1 cellular context compared by ENCODE assay signal in genomic region chr19:53868892-53869804, GRCh38.
TF ChIP-seq lines count a peak whose summit lies in the region.

No MANE protein-coding gene starts in this region.

TF ChIP-seq in A549, 52 proteins besides CTCF, POLR2A, EP300 and RAD21 (continued from another document):
- TF ChIP-seq GATA3 (IDR thresholded peaks at IDR 0.05; ENCODE audit: borderline replicate concordance) (peak; percentile 48; the same call in 1 of the 2 replicates), REST (IDR thresholded peaks at IDR 0.05) (peak; percentile 1; the same call in 1 of the 2 replicates), JUN (IDR thresholded peaks at IDR 0.05) (peak in 1 of 2 experiments; percentile 42; a peak in 4 of 5 replicates), POLR2AphosphoS2 (conservative IDR thresholded peaks at IDR 0.05; ENCODE audit: low read length) (peak; percentile 93), EHF (CRISPR knock-in tag; IDR thresholded peaks at IDR 0.05) (peak; percentile 71), HMGXB4 (CRISPR knock-in tag; IDR thresholded peaks at IDR 0.05; ENCODE audit: borderline replicate concordance) (peak; percentile 89; the same call in 1 of the 2 replicates), HDAC2 (IDR thresholded peaks at IDR 0.05) (no peak), TP53 (CRISPR knock-in tag; IDR thresholded peaks at IDR 0.05) (peak; percentile 98), FOXS1 (CRISPR knock-in tag; IDR thresholded peaks at IDR 0.05) (peak; percentile 8; the same call in 1 of the 2 replicates), FOSL2 (IDR thresholded peaks at IDR 0.05) (no peak), FOSL2 (CRISPR knock-in tag; IDR thresholded peaks at IDR 0.05) (no peak; the same call in 1 of the 2 replicates), HOXB13 (CRISPR knock-in tag; IDR thresholded peaks at IDR 0.05; ENCODE audit: low read depth) (peak; percentile 32), HOXA7 (CRISPR knock-in tag; IDR thresholded peaks at IDR 0.05) (peak; percentile 91)
- TF ChIP-seq, protein P1, sequence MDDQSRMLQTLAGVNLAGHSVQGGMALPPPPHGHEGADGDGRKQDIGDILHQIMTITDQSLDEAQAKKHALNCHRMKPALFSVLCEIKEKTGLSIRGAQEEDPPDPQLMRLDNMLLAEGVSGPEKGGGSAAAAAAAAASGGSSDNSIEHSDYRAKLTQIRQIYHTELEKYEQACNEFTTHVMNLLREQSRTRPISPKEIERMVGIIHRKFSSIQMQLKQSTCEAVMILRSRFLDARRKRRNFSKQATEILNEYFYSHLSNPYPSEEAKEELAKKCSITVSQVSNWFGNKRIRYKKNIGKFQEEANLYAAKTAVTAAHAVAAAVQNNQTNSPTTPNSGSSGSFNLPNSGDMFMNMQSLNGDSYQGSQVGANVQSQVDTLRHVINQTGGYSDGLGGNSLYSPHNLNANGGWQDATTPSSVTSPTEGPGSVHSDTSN (IDR thresholded peaks at IDR 0.05) = peak; percentile 39
- TF ChIP-seq, protein P2, sequence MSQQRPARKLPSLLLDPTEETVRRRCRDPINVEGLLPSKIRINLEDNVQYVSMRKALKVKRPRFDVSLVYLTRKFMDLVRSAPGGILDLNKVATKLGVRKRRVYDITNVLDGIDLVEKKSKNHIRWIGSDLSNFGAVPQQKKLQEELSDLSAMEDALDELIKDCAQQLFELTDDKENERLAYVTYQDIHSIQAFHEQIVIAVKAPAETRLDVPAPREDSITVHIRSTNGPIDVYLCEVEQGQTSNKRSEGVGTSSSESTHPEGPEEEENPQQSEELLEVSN (IDR thresholded peaks at IDR 0.05; ENCODE audit: borderline replicate concordance, low read depth) = peak; percentile 65
- TF ChIP-seq, protein P3, sequence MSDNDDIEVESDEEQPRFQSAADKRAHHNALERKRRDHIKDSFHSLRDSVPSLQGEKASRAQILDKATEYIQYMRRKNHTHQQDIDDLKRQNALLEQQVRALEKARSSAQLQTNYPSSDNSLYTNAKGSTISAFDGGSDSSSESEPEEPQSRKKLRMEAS (IDR thresholded peaks at IDR 0.05) = no peak; the same call in none of the 2 replicates
